Comparison of ENCODE assay signal across 15 cellular contexts in the genomic region with DNA sequence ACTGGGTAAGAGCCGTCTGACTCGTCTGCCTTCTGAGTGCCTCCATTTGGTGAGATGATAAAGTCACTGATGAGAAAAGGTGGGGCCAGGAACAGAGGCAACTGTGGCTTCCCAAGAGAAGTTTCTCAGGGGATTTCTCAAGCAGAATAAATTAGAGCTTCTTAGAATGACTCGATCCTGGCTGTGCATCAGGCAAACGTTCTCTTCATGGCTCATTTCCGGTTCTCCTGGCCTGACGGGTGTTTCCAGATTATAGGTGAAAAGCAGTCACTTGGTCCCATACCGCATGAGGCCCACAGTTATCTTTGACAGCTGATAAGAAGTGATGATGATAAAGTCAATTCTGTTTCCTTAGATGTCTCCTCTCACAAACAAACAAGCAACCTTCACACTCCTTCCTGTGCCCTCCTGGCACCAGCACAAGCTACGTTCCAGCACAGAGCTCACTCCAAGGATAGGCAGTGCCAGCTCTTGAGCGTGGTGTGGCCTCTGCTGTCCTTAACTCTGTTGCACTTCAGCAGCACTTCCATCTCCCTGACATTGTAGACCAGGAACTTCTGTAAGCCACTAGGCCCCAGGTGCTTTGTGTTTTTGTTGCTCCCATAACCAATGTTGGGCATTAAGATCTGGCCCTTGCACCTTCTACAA. TPM values are rescaled to one million over a fixed set of nuclear protein-coding genes. Genes with fewer than 3 reads are reported as not detected.
A peak's percentile ranks its signal among the peaks of the same experiment; 100 is the strongest.
DNase-seq lines count a peak whose midpoint lies in the region; ATAC-seq and TF ChIP-seq lines count a peak whose summit lies in the region.
"Had no signal": no experiment of that assay in that cellular context is flagged by ENCODE, and none has a peak within 500 bp of the region (broad histone marks: within the 10 kb centered on the region; RNA-seq: fewer than 3 reads in every experiment).

No MANE protein-coding gene starts in this region.

- peaks cover 9% of the 10 kb centered on the region for H3K4me1 ChIP-seq in mesenchymal stem cell (ENCODE audit: control insufficient read depth, insufficient read depth, low read depth, low read length)
- H3K4me1 ChIP-seq: suprapubic skin had no signal

- no peaks in the 10 kb centered on the region for H3K36me3 Mint-ChIP-seq in T-helper 2 cell treated with Interferon-gamma antibody and Interleukin-4, amounts not matched to agents 5 μg/mL and 100 μg/mL, for 36 hours (ENCODE audit: low read depth)

- ATAC-seq in GM19395 (IDR thresholded peaks at IDR 0.05; ENCODE audit: unreplicated experiment) (peak; percentile 57), GM21390 (IDR thresholded peaks at IDR 0.05; ENCODE audit: unreplicated experiment) (no peak), HG03175 (IDR thresholded peaks at IDR 0.05; ENCODE audit: unreplicated experiment) (no peak)
- ATAC-seq: esophagus mucosa had no signal

- no peak overlapping the region for H3K23ac ChIP-seq in mesenchymal stem cell (ENCODE audit: low read length in 2 of 2)

- CTCF ChIA-PET in GM10248 (lab: Yijun Ruan, JAX): interaction anchor here (1.3 to 3.5 kb wide), 7 partner anchors 9 to 877 kb away, joined by 3 to 28 read pairs (median 5); no protein-coding TSS in a partner anchor

- 39% methylated on average over 7 of the region's 9 CpGs for WGBS in mesenchymal stem cell

- H2BK5ac ChIP-seq in mesenchymal stem cell (ENCODE audit: low read depth, low read length, poor library complexity, severe bottlenecking): no peak overlapping the region

- no peak overlapping the region for H3K4ac ChIP-seq in mesenchymal stem cell (ENCODE audit: low read depth in 1 of 2, low read length in 2 of 2)

- H3K79me1 ChIP-seq in mesenchymal stem cell (replicated peaks; ENCODE audit: low read length, poor library complexity, severe bottlenecking): no peaks in the 10 kb centered on the region

- no peak overlapping the region for H3K4me3 Mint-ChIP-seq in T-helper 2 cell treated with Interferon-gamma antibody and Interleukin-4, amounts not matched to agents 5 μg/mL and 100 μg/mL, for 36 hours
- H3K4me3 Mint-ChIP-seq: central memory CD8-positive, alpha-beta T cell had no signal

- peaks cover 16% of the 10 kb centered on the region for H3K9me3 ChIP-seq in mesenchymal stem cell (ENCODE audit: control insufficient read depth, low read length)
- H3K9me3 ChIP-seq: suprapubic skin had no signal

- no peak overlapping the region for H2AFZ ChIP-seq in mesenchymal stem cell (ENCODE audit: low read depth, low read length)

- H3K4me1 Mint-ChIP-seq in T-helper 2 cell treated with Interferon-gamma antibody and Interleukin-4, amounts not matched to agents 5 μg/mL and 100 μg/mL, for 36 hours (ENCODE audit: low read depth): no peaks in the 10 kb centered on the region
- H3K4me1 Mint-ChIP-seq: central memory CD8-positive, alpha-beta T cell had no signal

- H4K8ac ChIP-seq in mesenchymal stem cell (ENCODE audit: low read length): no peak overlapping the region

- H2BK15ac ChIP-seq in mesenchymal stem cell (ENCODE audit: low read depth, poor library complexity, severe bottlenecking): no peak overlapping the region

- peaks cover 0 to 13% of the 10 kb centered on the region in 2 experiments for H3K27me3 ChIP-seq in mesenchymal stem cell (ENCODE audit: control insufficient read depth in 1 of 2, insufficient read depth in 1 of 2, low read length in 2 of 2)

- H2BK12ac ChIP-seq in mesenchymal stem cell (ENCODE audit: low read length in 2 of 2): no peak overlapping the region

- no peak overlapping the region for H3K9ac ChIP-seq in mesenchymal stem cell (ENCODE audit: low read length)

- peaks cover 5% of the 10 kb centered on the region for H3K9me3 Mint-ChIP-seq in T-helper 2 cell treated with Interferon-gamma antibody and Interleukin-4, amounts not matched to agents 5 μg/mL and 100 μg/mL, for 36 hours

- H3K27ac ChIP-seq in mesenchymal stem cell (ENCODE audit: low read length, poor library complexity, severe bottlenecking): no peak overlapping the region
- H3K27ac ChIP-seq: suprapubic skin, VCaP had no signal

- no peak for TF ChIP-seq CTCF in GM10248 (IDR thresholded peaks at IDR 0.05; ENCODE audit: control extremely low read depth, extremely low read depth, low read depth, missing control alignments)

- H3K4me2 ChIP-seq in mesenchymal stem cell (ENCODE audit: low read length, poor library complexity, severe bottlenecking): no peak overlapping the region

- DNase-seq in GM10248 (ENCODE audit: extremely low spot score) (peak; percentile 30), mesenchymal stem cell (peak; percentile 8), NCI-H128 (lab: John Stamatoyannopoulos, UW; ENCODE audit: unreplicated experiment) (no peak)
- DNase-seq in T-helper 2 cell treated with Interferon-gamma antibody and Interleukin-4, amounts not matched to agents 5 μg/mL and 100 μg/mL, for 36 hours (ENCODE audit: low spot score): peak; percentile 7
- DNase-seq: activated effector memory CD4-positive, alpha-beta T cell treated with anti-CD3 and anti-CD28 coated beads, Interleukin-2, amount 50 U/mL, for 16 hours; MV-4-11; NCI-H510A; SHP77 treated with DMSO at 0.1 percent for 48 hours had no signal

- H3K36me3 ChIP-seq in mesenchymal stem cell (ENCODE audit: control insufficient read depth in 1 of 2, insufficient read depth in 2 of 2, low read depth in 1 of 2, low read length in 2 of 2): no peaks in the 10 kb centered on the region
- H3K36me3 ChIP-seq: suprapubic skin had no signal

- H4K91ac ChIP-seq in mesenchymal stem cell (ENCODE audit: low read length): peak overlapping the region; percentile 44

- no peak overlapping the region for H3K4me3 ChIP-seq in mesenchymal stem cell (ENCODE audit: insufficient read depth in 1 of 2, low read depth in 1 of 2, low read length in 2 of 2)
- H3K4me3 ChIP-seq: suprapubic skin had no signal

- no peak overlapping the region for H3K27ac Mint-ChIP-seq in T-helper 2 cell treated with Interferon-gamma antibody and Interleukin-4, amounts not matched to agents 5 μg/mL and 100 μg/mL, for 36 hours

- H2AK5ac ChIP-seq in mesenchymal stem cell (ENCODE audit: low read length, severe bottlenecking): no peak overlapping the region

- POLR2A ChIA-PET in GM10248 (lab: Yijun Ruan, JAX): no interaction called here

- no peak overlapping the region for H2BK120ac ChIP-seq in mesenchymal stem cell (ENCODE audit: low read depth, low read length)

- peaks cover 15% of the 10 kb centered on the region for H3K27me3 Mint-ChIP-seq in T-helper 2 cell treated with Interferon-gamma antibody and Interleukin-4, amounts not matched to agents 5 μg/mL and 100 μg/mL, for 36 hours (ENCODE audit: low read depth)

- H3K18ac ChIP-seq in mesenchymal stem cell (ENCODE audit: low read depth in 1 of 2, low read length in 2 of 2): no peak overlapping the region

- no peak overlapping the region for H3K14ac ChIP-seq in mesenchymal stem cell (ENCODE audit: low read length in 2 of 2)

RNA-seq across cellular contexts. Expression of gene KCNF1, which starts 37.8 kb away (rescaled TPM):
- 1.2 TPM for polyA plus RNA-seq in mesenchymal stem cell (2013, experiment 1 of 2)
- polyA plus RNA-seq in mesenchymal stem cell (2013, experiment 2 of 2): 1.3 TPM
